Comparison of ENCODE assay signal across 20 cellular contexts in genomic region chrX:30714138-30714537, GRCh38.
A peak's percentile ranks its signal among the peaks of the same experiment; 100 is the strongest.
DNase-seq lines count a peak whose midpoint lies in the region; ATAC-seq, FAIRE-seq and TF ChIP-seq lines count a peak whose summit lies in the region.
"Had no signal": no experiment of that assay in that cellular context is flagged by ENCODE, and none has a peak within 500 bp of the region (broad histone marks: within the 10 kb centered on the region; RNA-seq: fewer than 3 reads in every experiment).

No MANE protein-coding gene starts in this region.

- H3K79me2 ChIP-seq in KMS-11 (ENCODE audit: insufficient read depth, low read depth) = no peaks in the 10 kb centered on the region
- H3K79me2 ChIP-seq in GM12878 (ENCODE audit: control insufficient read depth, insufficient read depth, low read length) = no peaks in the 10 kb centered on the region

- TF ChIP-seq EP300 in GM12878 (IDR thresholded peaks at IDR 0.05; ENCODE audit: borderline replicate concordance in 1 of 2, control insufficient read depth in 1 of 2, low read depth in 2 of 2, low read length in 2 of 2) = no peak

- no peak for DNase-seq in activated T-cell treated with anti-CD3 and anti-CD28 coated beads, Interleukin-2, amount 50 U/mL, for 72 hours
- DNase-seq in activated T-cell treated with anti-CD3 and anti-CD28 coated beads, Interleukin-2, amount 50 U/mL, for 4 hours = no peak
- DNase-seq in GM12878 (ENCODE audit: low read depth, low spot score) = no peak
- no peak for DNase-seq in erythroblast (lab: John Stamatoyannopoulos, UW)
- DNase-seq in stimulated activated CD4-positive, alpha-beta T cell treated with anti-CD3 and anti-CD28 coated beads, Interleukin-2, amount 100 ng/mL, for 24 hours = no peak
- DNase-seq in DMS 273 (lab: John Stamatoyannopoulos, UW; ENCODE audit: unreplicated experiment) = no peak
- DNase-seq: activated T-cell treated with anti-CD3 and anti-CD28 coated beads, Interleukin-2, amount 50 U/mL, for 48 hours; anterior cingulate cortex; CD4-positive, alpha-beta memory T cell; DND-41; effector CD8-positive, alpha-beta T cell; HCEC 1CT; left lung; NCI-H748 treated with DMSO at 0.1 percent for 48 hours; Peyer's patch; right cardiac atrium had no signal

- H3K27me3 Mint-ChIP-seq in activated T-cell treated with anti-CD3 and anti-CD28 coated beads, Interleukin-2, amount 50 U/mL, for 72 hours (ENCODE audit: low read depth) = peaks cover 6% of the 10 kb centered on the region
- H3K27me3 Mint-ChIP-seq in activated T-cell treated with anti-CD3 and anti-CD28 coated beads, Interleukin-2, amount 50 U/mL, for 4 hours (ENCODE audit: low read depth) = no peaks in the 10 kb centered on the region
- H3K27me3 Mint-ChIP-seq: CD4-positive, alpha-beta memory T cell; central memory CD8-positive, alpha-beta T cell had no signal

- in situ Hi-C loops in GM12878 (cut with MboI) = loop anchor here (5.0 kb wide), 1 partner anchor 142 kb away; no protein-coding TSS in a partner anchor

- H3K36me3 ChIP-seq in KMS-11 (ENCODE audit: insufficient read depth) (no peaks in the 10 kb centered on the region), GM12878 (ENCODE audit: control insufficient read depth in 2 of 2, insufficient read depth in 2 of 2, low read length in 1 of 2) (peaks cover 0 to 2% of the 10 kb centered on the region in 2 experiments; a peak in 2 of 4 replicates)
- H3K36me3 ChIP-seq: Peyer's patch had no signal

- intact Hi-C loops in GM12878 (cut with micrococcal nuclease; ENCODE audit: unreplicated experiment) = loop anchor here (5.0 kb wide), 2 partner anchors 77 to 117 kb away; no protein-coding TSS in a partner anchor

- peak overlapping the region; percentile 56 for H3K27ac Mint-ChIP-seq in activated T-cell treated with anti-CD3 and anti-CD28 coated beads, Interleukin-2, amount 50 U/mL, for 72 hours

- CTCF ChIA-PET in GM12878 (lab: Yijun Ruan, JAX) = interaction anchor here (0.9 to 2.9 kb wide), 8 partner anchors 9 to 204 kb away, joined by 3 to 17 read pairs (median 3); no protein-coding TSS in a partner anchor

- peak overlapping the region; percentile 82 for H3K4me2 ChIP-seq in KMS-11
- no peak overlapping the region for H3K4me2 ChIP-seq in GM12878 (ENCODE audit: control insufficient read depth, insufficient read depth)

- H3K4me1 ChIP-seq in KMS-11 (ENCODE audit: low read depth, poor library complexity, severe bottlenecking) = peaks cover 70% of the 10 kb centered on the region
- H3K4me1 ChIP-seq in GM12878 (ENCODE audit: control insufficient read depth, insufficient read depth, low read length) = peaks cover 13% of the 10 kb centered on the region
- H3K4me1 ChIP-seq: left lung, Peyer's patch had no signal

- SMC1A ChIA-PET in GM12878 (lab: Charles Lee; ENCODE audit: uncharacterized antibody, unreplicated experiment) = interaction anchor here (0.5 to 3.3 kb wide), 7 partner anchors 58 to 575 kb away, joined by 3 to 11 read pairs (median 3); no protein-coding TSS in a partner anchor

- H2AFZ ChIP-seq in KMS-11 (ENCODE audit: low read depth) (no peak overlapping the region), GM12878 (ENCODE audit: control insufficient read depth, low read depth, low read length) (no peak overlapping the region)

- POLR2A ChIA-PET in GM12878 (lab: Charles Lee) = interaction anchor here (0.6 to 1.2 kb wide), 2 partner anchors 121 to 572 kb away, joined by 3 read pairs; no protein-coding TSS in a partner anchor

- no peak for FAIRE-seq in GM12878 (lab: Jason Lieb, UNC)
- FAIRE-seq: urothelium cell line had no signal

- TF ChIP-seq POLR2A in GM12878 (IDR thresholded peaks at IDR 0.05; ENCODE audit: low read depth, low read length) = no peak
- TF ChIP-seq POLR2A in erythroblast (IDR thresholded peaks at IDR 0.05; ENCODE audit: low read length) = no peak

- H3K27me3 ChIP-seq in KMS-11 (ENCODE audit: insufficient read depth, low read depth) = no peaks in the 10 kb centered on the region
- H3K27me3 ChIP-seq in GM12878 (replicated peaks in 1 of 2; ENCODE audit: control insufficient read depth in 2 of 2, insufficient read depth in 2 of 2, low read length in 1 of 2) = no peaks in the 10 kb centered on the region
- H3K27me3 ChIP-seq: left lung, Peyer's patch had no signal

- H4K20me1 ChIP-seq in KMS-11 (ENCODE audit: insufficient read depth) = no peaks in the 10 kb centered on the region
- H4K20me1 ChIP-seq in GM12878 (ENCODE audit: control insufficient read depth, insufficient read depth) = no peaks in the 10 kb centered on the region

- TF ChIP-seq CTCF in KMS-11 (conservative IDR thresholded peaks at IDR 0.05; ENCODE audit: low read depth, low read length) (no peak), GM12878 (IDR thresholded peaks at IDR 0.05 in 2 of 3, conservative IDR thresholded peaks at IDR 0.05 in 1 of 3; ENCODE audit: control insufficient read depth in 2 of 3, extremely low read depth in 1 of 3, insufficient read depth in 1 of 3, low read depth in 3 of 3, low read length in 3 of 3) (no peak)

- TF ChIP-seq RAD21 in GM12878 (IDR thresholded peaks at IDR 0.05; ENCODE audit: insufficient read depth, low read depth, low read length) = no peak

- WGBS in GM12878 (ENCODE audit: insufficient coverage, insufficient replicate concordance, low lambda C conversion rate, missing lambda C conversion rate) = 63% methylated on average over 1 of the region's 1 CpG

- peak overlapping the region; percentile 57 to 74 for H3K4me3 Mint-ChIP-seq in activated T-cell treated with anti-CD3 and anti-CD28 coated beads, Interleukin-2, amount 50 U/mL, for 72 hours
- H3K4me3 Mint-ChIP-seq in activated T-cell treated with anti-CD3 and anti-CD28 coated beads, Interleukin-2, amount 50 U/mL, for 4 hours = no peak overlapping the region
- H3K4me3 Mint-ChIP-seq: CD4-positive, alpha-beta memory T cell; central memory CD8-positive, alpha-beta T cell had no signal

- peak overlapping the region; percentile 14; the same call in 1 of the 2 replicates for H3K9ac ChIP-seq in KMS-11
- no peak overlapping the region for H3K9ac ChIP-seq in GM12878 (ENCODE audit: control insufficient read depth, insufficient read depth, low read length)

- H3K4me3 ChIP-seq in KMS-11 (IDR thresholded peaks at IDR 0.05; ENCODE audit: insufficient read depth, low read depth, low read length) (no peak overlapping the region), GM12878 (no peak overlapping the region)
- H3K4me3 ChIP-seq: left lung, Peyer's patch had no signal

- peak overlapping the region; percentile 87 for H3K27ac ChIP-seq in KMS-11
- no peak overlapping the region for H3K27ac ChIP-seq in GM12878 (ENCODE audit: control insufficient read depth, insufficient read depth)
- H3K27ac ChIP-seq: left lung, Peyer's patch had no signal

- RAD21 ChIA-PET in GM12878 (lab: Charles Lee; ENCODE audit: unreplicated experiment) = interaction anchor here (0.7 to 1.9 kb wide), 3 partner anchors 66 to 142 kb away, joined by 3 to 4 read pairs (median 4); no protein-coding TSS in a partner anchor

- H3K36me3 Mint-ChIP-seq in activated T-cell treated with anti-CD3 and anti-CD28 coated beads, Interleukin-2, amount 50 U/mL, for 72 hours (ENCODE audit: insufficient read depth in 2 of 2) = peaks cover 14 to 49% of the 10 kb centered on the region in 2 donors
- H3K36me3 Mint-ChIP-seq in activated T-cell treated with anti-CD3 and anti-CD28 coated beads, Interleukin-2, amount 50 U/mL, for 4 hours (ENCODE audit: insufficient read depth) = peaks cover 15% of the 10 kb centered on the region

- H3K9me3 ChIP-seq in GM12878 (replicated peaks; ENCODE audit: control insufficient read depth, insufficient read depth, low read length) = no peaks in the 10 kb centered on the region; the same call in 1 of the 3 replicates
- H3K9me3 ChIP-seq: left lung, Peyer's patch had no signal

- ATAC-seq in activated T-cell treated with anti-CD3 and anti-CD28 coated beads, Interleukin-2, amount 50 U/mL, for 72 hours (replicated peaks in 1 of 2) = no peak
- no peak for ATAC-seq in activated T-cell treated with anti-CD3 and anti-CD28 coated beads, Interleukin-2, amount 50 U/mL, for 4 hours
- peak; percentile 46 for ATAC-seq in GM19463 (IDR thresholded peaks at IDR 0.05; ENCODE audit: unreplicated experiment)
- ATAC-seq in GM12878 = peak; percentile 50
- ATAC-seq: left lung, right cardiac atrium had no signal

- H3K9me3 Mint-ChIP-seq in activated T-cell treated with anti-CD3 and anti-CD28 coated beads, Interleukin-2, amount 50 U/mL, for 72 hours = no peaks in the 10 kb centered on the region
- no peaks in the 10 kb centered on the region for H3K9me3 Mint-ChIP-seq in activated T-cell treated with anti-CD3 and anti-CD28 coated beads, Interleukin-2, amount 50 U/mL, for 4 hours
- H3K9me3 Mint-ChIP-seq: CD4-positive, alpha-beta memory T cell; central memory CD8-positive, alpha-beta T cell had no signal

- peaks cover 39% of the 10 kb centered on the region for H3K4me1 Mint-ChIP-seq in activated T-cell treated with anti-CD3 and anti-CD28 coated beads, Interleukin-2, amount 50 U/mL, for 72 hours (ENCODE audit: low read depth)
- H3K4me1 Mint-ChIP-seq in activated T-cell treated with anti-CD3 and anti-CD28 coated beads, Interleukin-2, amount 50 U/mL, for 4 hours (ENCODE audit: low read depth) = peaks cover 24% of the 10 kb centered on the region

- BruUV-seq in GM12878 (replicated peaks; lab: Mats Ljungman, UMichigan) = no TSS peak

TF ChIP-seq in GM12878, 131 proteins besides CTCF, POLR2A, EP300 and RAD21 (continues in another document):
- no peak for TF ChIP-seq HDAC2 (IDR thresholded peaks at IDR 0.05)
- TF ChIP-seq E2F4 (IDR thresholded peaks at IDR 0.05; ENCODE audit: low read depth, low read length) = no peak
- TF ChIP-seq, protein P1, sequence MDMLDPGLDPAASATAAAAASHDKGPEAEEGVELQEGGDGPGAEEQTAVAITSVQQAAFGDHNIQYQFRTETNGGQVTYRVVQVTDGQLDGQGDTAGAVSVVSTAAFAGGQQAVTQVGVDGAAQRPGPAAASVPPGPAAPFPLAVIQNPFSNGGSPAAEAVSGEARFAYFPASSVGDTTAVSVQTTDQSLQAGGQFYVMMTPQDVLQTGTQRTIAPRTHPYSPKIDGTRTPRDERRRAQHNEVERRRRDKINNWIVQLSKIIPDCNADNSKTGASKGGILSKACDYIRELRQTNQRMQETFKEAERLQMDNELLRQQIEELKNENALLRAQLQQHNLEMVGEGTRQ (IDR thresholded peaks at IDR 0.05; ENCODE audit: borderline replicate concordance, low read depth, low read length) = no peak

Comparison
In these comparisons a context has a peak if more than half of its experiments do, and no peak if none do; other contexts are left out.
1. ATAC-seq: peak in GM19463 (single experiment) and GM12878 (single experiment); none in activated T-cell treated with anti-CD3 and anti-CD28 coated beads, Interleukin-2, amount 50 U/mL, for 72 hours (0 of 2) and activated T-cell treated with anti-CD3 and anti-CD28 coated beads, Interleukin-2, amount 50 U/mL, for 4 hours (0 of 2).